ENCODE assay signal across 8 cellular contexts in the genomic region with DNA sequence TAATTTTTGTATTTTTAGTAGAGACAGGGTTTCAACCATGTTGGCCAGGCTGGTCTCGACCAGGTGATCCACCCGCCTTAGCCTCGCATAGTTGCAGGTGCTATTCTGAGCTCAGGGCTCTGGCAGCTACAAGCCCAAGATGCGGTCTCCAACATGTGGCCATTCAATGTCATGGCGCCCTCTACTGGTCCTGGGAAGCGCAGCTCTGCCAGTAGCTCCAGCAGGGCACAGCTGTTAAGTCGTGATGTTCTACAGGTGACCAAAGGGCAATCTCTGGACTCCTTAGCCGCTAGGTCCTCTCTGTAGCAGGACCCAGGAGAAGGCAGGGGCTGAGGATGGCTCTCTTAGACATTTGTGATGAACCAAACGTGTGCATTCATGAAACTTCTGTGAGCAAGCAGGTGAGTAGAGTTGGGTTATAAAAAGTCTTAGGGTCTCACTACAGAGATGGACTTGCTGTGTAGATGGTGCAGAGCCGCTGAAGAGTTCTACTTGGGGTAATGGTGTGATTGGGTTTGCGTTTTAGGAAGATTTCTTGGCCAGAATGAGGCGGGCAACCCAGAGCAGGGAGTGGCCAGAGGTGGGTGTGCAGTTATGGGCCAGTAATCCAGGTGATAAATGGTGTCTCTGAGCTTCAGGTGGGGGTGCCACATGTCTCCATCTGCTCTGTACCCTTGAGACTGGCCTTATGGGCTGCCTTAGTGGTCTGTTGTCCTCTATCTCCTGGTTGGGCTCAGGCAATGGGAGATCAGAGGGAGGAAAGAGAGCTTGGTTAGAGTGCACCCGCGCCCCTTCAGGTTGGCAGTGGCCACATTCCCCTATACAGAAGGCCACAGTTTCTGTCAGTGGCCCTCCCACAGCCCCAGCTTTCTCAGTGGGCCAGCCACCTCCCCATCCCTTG. TPM values are rescaled to one million over a fixed set of nuclear protein-coding genes. Genes with fewer than 3 reads are reported as not detected.
DNase-seq lines count a peak whose midpoint lies in the region; ATAC-seq and TF ChIP-seq lines count a peak whose summit lies in the region.

No MANE protein-coding gene starts in this region.

- no peak for TF ChIP-seq POLR2A in thyroid gland (IDR thresholded peaks at IDR 0.05)

- ATAC-seq in GM19397 (IDR thresholded peaks at IDR 0.05; ENCODE audit: unreplicated experiment): peak; percentile 89

- no peak overlapping the region for H3K4me3 Mint-ChIP-seq in Calu3 (ENCODE audit: low read depth, unreplicated experiment)

- H3K9me2 ChIP-seq in OCI-LY7 (ENCODE audit: insufficient read depth, low read length): no peaks in the 10 kb centered on the region

- H3K27me3 Mint-ChIP-seq in Calu3 (ENCODE audit: unreplicated experiment): no peaks in the 10 kb centered on the region

- peak overlapping the region; percentile 44 for H3K27ac Mint-ChIP-seq in Calu3 (ENCODE audit: unreplicated experiment)

- POLR2A ChIA-PET in OCI-LY7 (lab: Charles Lee): interaction anchor here (0.6 kb wide), 1 partner anchor 36 kb away, joined by 3 read pairs; no protein-coding TSS in a partner anchor

- H2AFZ ChIP-seq in OCI-LY7 (ENCODE audit: low read length): no peak overlapping the region

- H3K4me1 Mint-ChIP-seq in Calu3 (ENCODE audit: low read depth, unreplicated experiment): peaks cover 55% of the 10 kb centered on the region

- no TSS peak for BruUV-seq in Calu3 (replicated peaks; lab: Mats Ljungman, UMichigan)
- BruUV-seq in OCI-LY7 (replicated peaks; lab: Mats Ljungman, UMichigan): no TSS peak

- H3K27me3 ChIP-seq in neutrophil (no peaks in the 10 kb centered on the region), thyroid gland (no peaks in the 10 kb centered on the region)

- H3K79me2 ChIP-seq in OCI-LY7 (ENCODE audit: insufficient read depth, low read depth, low read length): no peaks in the 10 kb centered on the region

- no peak overlapping the region for H3K4me3 ChIP-seq in OCI-LY7 (ENCODE audit: low read depth, low read length, poor library complexity, severe bottlenecking)
- H3K4me3 ChIP-seq in neutrophil (ENCODE audit: low read depth in 1 of 2, low read length in 1 of 2): no peak overlapping the region
- H3K4me3 ChIP-seq in thyroid gland (replicated peaks in 1 of 3): no peak overlapping the region

- no peak overlapping the region for H3K4me2 ChIP-seq in OCI-LY7 (ENCODE audit: low read length)

- H3K9me3 Mint-ChIP-seq in Calu3 (ENCODE audit: low read depth, unreplicated experiment): no peaks in the 10 kb centered on the region

- DNase-seq in Calu3 (peak; percentile 90), HS-5 (ENCODE audit: low read depth) (peak; percentile 48), OCI-LY7 (ENCODE audit: low spot score) (peak; percentile 68), activated T-cell treated with anti-CD3 and anti-CD28 coated beads for 48 hours (ENCODE audit: low read depth) (peak; percentile 70), fibroblast of peridontal ligament (ENCODE audit: extremely low read depth) (peak; percentile 66), thyroid gland (peak; percentile 73 to 76)

- no peaks in the 10 kb centered on the region for H3K36me3 ChIP-seq in OCI-LY7 (ENCODE audit: insufficient read depth, low read length)
- H3K36me3 ChIP-seq in neutrophil: no peaks in the 10 kb centered on the region
- H3K36me3 ChIP-seq in thyroid gland: no peaks in the 10 kb centered on the region

- TF ChIP-seq CTCF in Calu3 (IDR thresholded peaks at IDR 0.05; ENCODE audit: unreplicated experiment) (peak; percentile 81), OCI-LY7 (conservative IDR thresholded peaks at IDR 0.05; ENCODE audit: low read length) (peak; percentile 85), neutrophil (IDR thresholded peaks at IDR 0.05) (peak; percentile 60), thyroid gland (IDR thresholded peaks at IDR 0.05) (peak; percentile 48 to 81 (median 62))

- intact Hi-C loops in Calu3 (cut with micrococcal nuclease; ENCODE audit: unreplicated experiment): loop anchor here (1.0 to 5.0 kb wide), 2 partner anchors 55 to 193 kb away; no protein-coding TSS in a partner anchor
- intact Hi-C loops in OCI-LY7 (cut with micrococcal nuclease; ENCODE audit: unreplicated experiment): loop anchor here (2.0 kb wide), 1 partner anchor 193 kb away; no protein-coding TSS in a partner anchor
- intact Hi-C loops in thyroid gland (cut with DNase I): loop anchor here (10.0 kb wide), 1 partner anchor 197 kb away; no protein-coding TSS in a partner anchor

- CTCF ChIA-PET in Calu3 (lab: Charles Lee): interaction anchor here (0.6 to 2.4 kb wide), 36 partner anchors 17 to 973 kb away, joined by 3 to 52 read pairs (median 4); a partner anchor contains a TSS
- CTCF ChIA-PET in OCI-LY7 (lab: Charles Lee; ENCODE audit: unreplicated experiment): interaction anchor here (1.1 kb wide), 2 partner anchors 10 to 13 kb away, joined by 3 to 6 read pairs; no protein-coding TSS in a partner anchor

- H4K20me1 ChIP-seq in OCI-LY7 (ENCODE audit: insufficient read depth, low read length): no peaks in the 10 kb centered on the region

- 0 out of 2 replicates have a peak, but pooled peaks cover 7% of the 10 kb centered on the region for H3K9me3 ChIP-seq in OCI-LY7 (ENCODE audit: low read length)
- no peaks in the 10 kb centered on the region for H3K9me3 ChIP-seq in neutrophil
- no peaks in the 10 kb centered on the region for H3K9me3 ChIP-seq in thyroid gland

- 29 to 38% methylated on average over 9 to 14 of the region's 14 CpGs for WGBS in thyroid gland, 2 donors

- no peak overlapping the region for H3K27ac ChIP-seq in OCI-LY7 (ENCODE audit: low read depth, low read length, poor library complexity, severe bottlenecking)
- H3K27ac ChIP-seq in neutrophil: no peak overlapping the region
- H3K27ac ChIP-seq in thyroid gland: no peak overlapping the region

- H3K4me1 ChIP-seq in OCI-LY7 (ENCODE audit: insufficient read depth, low read length, poor library complexity, severe bottlenecking): no peaks in the 10 kb centered on the region
- H3K4me1 ChIP-seq in neutrophil (ENCODE audit: control insufficient read depth in 1 of 2, insufficient read depth in 1 of 2, low read depth in 1 of 2, low read length in 1 of 2): no peaks in the 10 kb centered on the region
- H3K4me1 ChIP-seq in thyroid gland: peaks cover 0 to 5% of the 10 kb centered on the region in 2 donors

- H3K36me3 Mint-ChIP-seq in Calu3 (ENCODE audit: insufficient read depth, unreplicated experiment): peaks cover 12% of the 10 kb centered on the region

RNA-seq across cellular contexts. Expression of a gene that starts 31.0 kb away (rescaled TPM):
- 1.9 and 2.0 TPM in 2 replicates for total RNA-seq in Calu3 (2022)
- not detected in 2 replicates for total RNA-seq in OCI-LY7 (2014; rRNA removed; shearing (Covaris generic))
- total RNA-seq in OCI-LY7 (2022): 0.63 TPM in 1 of 2 replicates, not detected in the other
- not detected for total RNA-seq in thyroid gland

RNA-seq across cellular contexts. Expression of a gene that starts 35.8 kb away (rescaled TPM):
- 0.38 TPM in 1 of 2 replicates, not detected in the other for total RNA-seq in Calu3 (2022)
- total RNA-seq in OCI-LY7 (2014; rRNA removed; shearing (Covaris generic)): not detected in 2 replicates
- total RNA-seq in OCI-LY7 (2022): not detected in 2 replicates
- not detected for total RNA-seq in thyroid gland
